ENCODE assay signal across 8 cellular contexts in genomic region chr4:140812916-140813315, GRCh38.
"Had no signal": no experiment of that assay in that cellular context is flagged by ENCODE, and none has a peak within 500 bp of the region (broad histone marks: within the 10 kb centered on the region; RNA-seq: fewer than 3 reads in every experiment).

No MANE protein-coding gene starts in this region.

- DNase-seq: GM23248, GOT3, H7, H9, HCEC 1CT, HFFc6 had no signal

- H3K27ac ChIP-seq: GM23248 had no signal

- H3K4me3 ChIP-seq: GM23248, GM23338, HAP-1 had no signal

- H3K36me3 ChIP-seq: HAP-1 had no signal
